ENCODE assay signal across 14 cellular contexts in genomic region chr1:204751883-204752687, GRCh38.
DNase-seq lines count a peak whose midpoint lies in the region; ATAC-seq, FAIRE-seq and TF ChIP-seq lines count a peak whose summit lies in the region.
"Had no signal": no experiment of that assay in that cellular context is flagged by ENCODE, and none has a peak within 500 bp of the region (broad histone marks: within the 10 kb centered on the region; RNA-seq: fewer than 3 reads in every experiment).

No MANE protein-coding gene starts in this region.

- CTCF ChIA-PET in HCT116 (lab: Charles Lee): interaction anchor here (0.8 to 3.4 kb wide), 6 partner anchors 9 to 129 kb away, joined by 3 to 35 read pairs (median 7); no protein-coding TSS in a partner anchor

- TF ChIP-seq RAD21 in HCT116 (IDR thresholded peaks at IDR 0.05; ENCODE audit: low read depth): peak; percentile 43

- RAD21 ChIA-PET in HCT116 (lab: Charles Lee; ENCODE audit: low non-redundant PET in 1 of 2, low total read pairs in 2 of 2, uncharacterized antibody in 2 of 2, unreplicated experiment in 2 of 2): interaction anchor here in 1 of 2 experiments (1.1 kb wide), 1 partner anchor 12 kb away, joined by 4 read pairs; no protein-coding TSS in a partner anchor

- H4K20me1 ChIP-seq in HCT116 (ENCODE audit: insufficient read depth) (no peaks in the 10 kb centered on the region), keratinocyte (ENCODE audit: control insufficient read depth, extremely low read depth, insufficient read depth, low read length) (no peaks in the 10 kb centered on the region)

- H3K9ac ChIP-seq in HCT116 (ENCODE audit: low read length) (no peak overlapping the region), SK-N-MC (ENCODE audit: insufficient read length) (no peak overlapping the region), keratinocyte (ENCODE audit: control insufficient read depth, extremely low read depth, insufficient read depth, low read length) (no peak overlapping the region)

- TF ChIP-seq POLR2A in HCT116 (IDR thresholded peaks at IDR 0.05; ENCODE audit: borderline replicate concordance, extremely low read depth, insufficient read depth, insufficient read length): no peak

- H3K27ac ChIP-seq in HCT116 (ENCODE audit: low read depth, low read length): peak overlapping the region; percentile 42; the same call in 1 of the 2 replicates
- no peak overlapping the region for H3K27ac ChIP-seq in SK-N-MC
- H3K27ac ChIP-seq in keratinocyte (ENCODE audit: control insufficient read depth, insufficient read depth, low read length): no peak overlapping the region
- H3K27ac ChIP-seq: esophagus muscularis mucosa had no signal

- H3K4me1 ChIP-seq in HCT116 (ENCODE audit: control insufficient read depth in 1 of 2, insufficient read depth in 2 of 2, low read length in 2 of 2) (peaks cover 11 to 18% of the 10 kb centered on the region in 2 experiments), keratinocyte (ENCODE audit: control insufficient read depth, extremely low read depth, insufficient read depth, low read length) (peaks cover 4% of the 10 kb centered on the region)
- H3K4me1 ChIP-seq: esophagus muscularis mucosa had no signal

- DNase-seq in A172 (ENCODE audit: low spot score) (peak; percentile 31), HCT116 (ENCODE audit: low read depth, low spot score) (peak; percentile 67), SK-N-MC (ENCODE audit: low read depth, low spot score) (no peak), keratinocyte (ENCODE audit: low read depth, low spot score) (peak; percentile 54)
- DNase-seq: midbrain; NCI-H187 treated with DMSO at 0.1 percent for 48 hours; stimulated activated CD4-positive, alpha-beta T cell treated with anti-CD3 and anti-CD28 coated beads, Interleukin-4, amount 100 ng/mL, for 24 hours; stimulated activated naive CD8-positive, alpha-beta T cell treated with anti-CD3 and anti-CD28 coated beads, Interleukin-15, Interleukin-2, amounts not matched to agents 100 U/mL and 50 U/mL, for 24 hours had no signal

- no peaks in the 10 kb centered on the region for H3K79me2 ChIP-seq in HCT116 (ENCODE audit: insufficient read depth, low read length)
- H3K79me2 ChIP-seq in keratinocyte (ENCODE audit: control insufficient read depth, insufficient read depth, low read length): no peaks in the 10 kb centered on the region

- H3K9me1 ChIP-seq in keratinocyte (ENCODE audit: control insufficient read depth, extremely low read depth, insufficient read depth, low read length): no peaks in the 10 kb centered on the region

- H3K4me3 ChIP-seq in HCT116 (replicated peaks in 1 of 2; ENCODE audit: low read depth in 1 of 2, low read length in 2 of 2) (peak overlapping the region; percentile 25 to 43), SK-N-MC (peak overlapping the region; percentile 33; the same call in 1 of the 2 replicates), keratinocyte (ENCODE audit: control insufficient read depth in 2 of 3, extremely low read depth in 1 of 3, insufficient read depth in 2 of 3, low read depth in 1 of 3, low read length in 3 of 3) (peak overlapping the region in 1 of 3 experiments; percentile 29)
- H3K4me3 ChIP-seq: esophagus muscularis mucosa had no signal

- H3K27me3 ChIP-seq in HCT116 (ENCODE audit: insufficient read depth, low read length): no peaks in the 10 kb centered on the region
- no peaks in the 10 kb centered on the region for H3K27me3 ChIP-seq in keratinocyte (ENCODE audit: control insufficient read depth, extremely low read depth, insufficient read depth, low read length)

- ATAC-seq in HCT116 (peak; percentile 98), GM18861 (IDR thresholded peaks at IDR 0.05; ENCODE audit: unreplicated experiment) (no peak), GM21723 (IDR thresholded peaks at IDR 0.05; ENCODE audit: unreplicated experiment) (no peak), HG03045 (IDR thresholded peaks at IDR 0.05; ENCODE audit: unreplicated experiment) (no peak)
- ATAC-seq in activated CD4-positive, CD25-positive, alpha-beta regulatory T cell treated with anti-CD3 and anti-CD28 coated beads, Interleukin-2, amount 50 U/mL, for 24 hours: no peak
- ATAC-seq: stimulated activated naive CD8-positive, alpha-beta T cell treated with anti-CD3 and anti-CD28 coated beads, Interleukin-15, Interleukin-2, amounts not matched to agents 100 U/mL and 50 U/mL, for 24 hours had no signal

- TF ChIP-seq CTCF in HCT116 (IDR thresholded peaks at IDR 0.05 in 2 of 3, conservative IDR thresholded peaks at IDR 0.05 in 1 of 3; ENCODE audit: borderline replicate concordance in 1 of 3, insufficient read depth in 1 of 3, low read depth in 2 of 3, low read length in 2 of 3): peak; percentile 48 to 57 (median 55); a peak in 5 of 6 replicates
- TF ChIP-seq CTCF in keratinocyte (optimal IDR thresholded peaks at IDR 0.05 in 1 of 3, IDR thresholded peaks at IDR 0.05 in 1 of 3, conservative IDR thresholded peaks at IDR 0.05 in 1 of 3; ENCODE audit: extremely low read depth in 1 of 3, insufficient read depth in 2 of 3, low read length in 3 of 3): peak; percentile 39 to 62 (median 41)

- POLR2A ChIA-PET in HCT116 (lab: Charles Lee): interaction anchor here (1.2 kb wide), 1 partner anchor 9 kb away, joined by 5 read pairs; no protein-coding TSS in a partner anchor

- dilution Hi-C loops in keratinocyte (cut with MboI; ENCODE audit: extremely low pct_ligation_motif_present, low sequenced_read_pairs): no loop called here

- FAIRE-seq in keratinocyte (lab: Jason Lieb, UNC): no peak
- FAIRE-seq: GM18507 had no signal

- peak overlapping the region; percentile 86 for H2AFZ ChIP-seq in HCT116 (ENCODE audit: low read depth, low read length, poor library complexity, severe bottlenecking)
- peak overlapping the region; percentile 42 for H2AFZ ChIP-seq in keratinocyte (ENCODE audit: control insufficient read depth, low read length)

- BruUV-seq in HCT116 (replicated peaks; lab: Mats Ljungman, UMichigan): no TSS peak

- H3K9me3 ChIP-seq in HCT116 (ENCODE audit: control insufficient read depth in 1 of 2, insufficient read depth in 1 of 2, low read depth in 1 of 2, low read length in 2 of 2) (no peaks in the 10 kb centered on the region), SK-N-MC (ENCODE audit: low read depth, low read length) (no peaks in the 10 kb centered on the region), keratinocyte (ENCODE audit: control insufficient read depth, low read depth, low read length) (no peaks in the 10 kb centered on the region)
- H3K9me3 ChIP-seq: esophagus muscularis mucosa had no signal

- H3K9me2 ChIP-seq in HCT116 (ENCODE audit: insufficient read depth): no peaks in the 10 kb centered on the region

- no peaks in the 10 kb centered on the region for H3K36me3 ChIP-seq in HCT116 (ENCODE audit: control insufficient read depth in 1 of 2, insufficient read depth in 2 of 2, low read length in 2 of 2)
- no peaks in the 10 kb centered on the region for H3K36me3 ChIP-seq in SK-N-MC (ENCODE audit: insufficient read depth, low read length)
- H3K36me3 ChIP-seq in keratinocyte (ENCODE audit: control insufficient read depth in 2 of 2, extremely low read depth in 1 of 2, insufficient read depth in 2 of 2, low read length in 2 of 2): no peaks in the 10 kb centered on the region
- H3K36me3 ChIP-seq: esophagus muscularis mucosa had no signal

- intact Hi-C loops in HCT116 (cut with micrococcal nuclease): no loop called here

- peak overlapping the region; percentile 71 for H3K4me2 ChIP-seq in HCT116 (ENCODE audit: low read length)
- H3K4me2 ChIP-seq in keratinocyte (ENCODE audit: control insufficient read depth, extremely low read depth, insufficient read depth, low read depth, low read length): peak overlapping the region; percentile 63

TF ChIP-seq in HCT116, 20 proteins besides CTCF, POLR2A, EP300 and RAD21:
- TF ChIP-seq SRF (IDR thresholded peaks at IDR 0.05; ENCODE audit: low read depth) (no peak), CBX3 (IDR thresholded peaks at IDR 0.05; ENCODE audit: low read depth) (peak; percentile 57; the same call in 1 of the 2 replicates), MAX (IDR thresholded peaks at IDR 0.05) (peak; percentile 31), YY1 (IDR thresholded peaks at IDR 0.05; ENCODE audit: extremely low read depth, insufficient replicate concordance, low read depth, low read length) (peak; percentile 34)
